Comparison of ENCODE assay signal across 7 cellular contexts in the genomic region with DNA sequence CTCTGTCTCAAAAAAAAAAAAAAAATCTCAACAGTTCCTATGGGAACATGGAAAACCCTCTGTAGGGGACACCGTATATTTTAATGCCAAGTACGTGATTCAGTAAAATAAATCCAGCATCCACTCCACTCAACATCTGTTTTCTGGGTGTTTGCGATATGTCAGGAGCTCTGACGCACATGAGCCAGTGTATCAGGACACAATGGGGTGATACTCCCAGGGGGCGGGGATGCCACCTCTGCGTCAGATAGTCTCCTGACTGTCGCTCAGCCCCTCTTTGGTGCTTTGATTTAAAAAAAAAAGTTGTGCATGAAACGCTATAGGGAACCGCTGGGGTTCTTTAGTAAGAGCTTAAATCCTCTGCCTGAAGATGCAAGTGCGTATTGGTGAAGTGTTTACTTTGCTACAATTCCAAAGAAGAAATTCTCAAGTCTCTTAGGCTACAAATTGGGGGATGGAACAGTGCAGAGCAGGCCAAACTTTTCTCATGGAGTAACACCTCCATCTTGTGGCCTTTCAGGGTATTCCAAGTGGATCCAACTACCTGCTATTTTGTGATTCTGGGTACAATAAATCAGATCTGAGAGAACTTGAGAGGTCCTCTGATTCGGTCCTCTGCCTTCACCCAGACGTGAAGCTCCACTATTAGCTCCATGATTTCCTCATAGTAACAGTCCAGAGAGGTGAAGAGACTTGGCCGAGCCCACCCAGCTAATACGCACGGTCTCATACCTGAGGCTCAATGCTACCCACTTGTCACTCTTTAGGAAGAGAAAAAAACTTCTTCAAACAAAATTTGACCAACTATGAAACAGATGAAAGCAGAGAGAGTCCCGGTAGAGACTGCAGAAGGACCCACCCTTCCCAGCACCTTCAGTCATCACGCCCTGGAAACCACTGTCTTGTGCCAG. TPM values are rescaled to one million over a fixed set of nuclear protein-coding genes. Genes with fewer than 3 reads are reported as not detected.
DNase-seq lines count a peak whose midpoint lies in the region; ATAC-seq, FAIRE-seq and TF ChIP-seq lines count a peak whose summit lies in the region.

No MANE protein-coding gene starts in this region.

- H3K18ac ChIP-seq in mesenchymal stem cell (ENCODE audit: low read depth in 1 of 2, low read length in 2 of 2) = no peak overlapping the region

- no peak overlapping the region for H4K8ac ChIP-seq in mesenchymal stem cell (ENCODE audit: low read length)

- H3K9me3 Mint-ChIP-seq in stimulated activated memory B cell treated with anti-CD40 and anti-IgM and Interleukin-4, amounts not matched to agents 10 μg/mL and 1 μg/mL and 100 μg/mL, for 72 hours = no peaks in the 10 kb centered on the region

- DNase-seq in EH (ENCODE audit: low read depth) (peak; percentile 82), HT-29 (ENCODE audit: low spot score) (peak; percentile 97), RCC 7860 (ENCODE audit: low spot score) (peak; percentile 66), dorsolateral prefrontal cortex (peak in 3 of 10 donors; percentile 43 to 72 (median 54)), mesenchymal stem cell (peak; percentile 83), GM19238 (ENCODE audit: insufficient read length, low spot score) (no peak)

- H3K79me1 ChIP-seq in mesenchymal stem cell (replicated peaks; ENCODE audit: low read length, poor library complexity, severe bottlenecking) = no peaks in the 10 kb centered on the region

- H3K4me3 Mint-ChIP-seq in stimulated activated memory B cell treated with anti-CD40 and anti-IgM and Interleukin-4, amounts not matched to agents 10 μg/mL and 1 μg/mL and 100 μg/mL, for 72 hours = no peak overlapping the region

- H3K4me1 ChIP-seq in mesenchymal stem cell (ENCODE audit: control insufficient read depth, insufficient read depth, low read depth, low read length) = peaks cover 17% of the 10 kb centered on the region

- no peak overlapping the region for H3K27ac Mint-ChIP-seq in stimulated activated memory B cell treated with anti-CD40 and anti-IgM and Interleukin-4, amounts not matched to agents 10 μg/mL and 1 μg/mL and 100 μg/mL, for 72 hours

- FAIRE-seq in RCC 7860 (lab: Jason Lieb, UNC) = peak; percentile 73

- peak; percentile 64 to 92 (median 84) for TF ChIP-seq CTCF in dorsolateral prefrontal cortex (IDR thresholded peaks at IDR 0.05 in 54 of 56, conservative IDR thresholded peaks at IDR 0.05 in 2 of 56; ENCODE audit: low read depth in 1 of 56, partially characterized antibody in 56 of 56)

- H3K36me3 ChIP-seq in mesenchymal stem cell (ENCODE audit: control insufficient read depth in 1 of 2, insufficient read depth in 2 of 2, low read depth in 1 of 2, low read length in 2 of 2) = peaks cover 0 to 4% of the 10 kb centered on the region in 2 experiments

- no peak overlapping the region for H2BK120ac ChIP-seq in mesenchymal stem cell (ENCODE audit: low read depth, low read length)

- peak overlapping the region; percentile 39 for H2BK5ac ChIP-seq in mesenchymal stem cell (ENCODE audit: low read depth, low read length, poor library complexity, severe bottlenecking)

- no peaks in the 10 kb centered on the region for H3K9me3 ChIP-seq in mesenchymal stem cell (ENCODE audit: control insufficient read depth, low read length)

- H4K91ac ChIP-seq in mesenchymal stem cell (ENCODE audit: low read length) = no peak overlapping the region

- H3K27me3 ChIP-seq in dorsolateral prefrontal cortex = no peaks in the 10 kb centered on the region
- H3K27me3 ChIP-seq in mesenchymal stem cell (ENCODE audit: control insufficient read depth in 1 of 2, insufficient read depth in 1 of 2, low read length in 2 of 2) = no peaks in the 10 kb centered on the region

- WGBS in mesenchymal stem cell = 65% methylated on average over 16 of the region's 17 CpGs

- no peak for ATAC-seq in stimulated activated memory B cell treated with anti-CD40 and anti-IgM and Interleukin-4, amounts not matched to agents 10 μg/mL and 1 μg/mL and 100 μg/mL, for 72 hours

- H3K27me3 Mint-ChIP-seq in stimulated activated memory B cell treated with anti-CD40 and anti-IgM and Interleukin-4, amounts not matched to agents 10 μg/mL and 1 μg/mL and 100 μg/mL, for 72 hours = peaks cover 54% of the 10 kb centered on the region

- H3K4ac ChIP-seq in mesenchymal stem cell (ENCODE audit: low read depth in 1 of 2, low read length in 2 of 2) = no peak overlapping the region

- intact Hi-C loops in dorsolateral prefrontal cortex (cut with DNase I) = loop anchor here (5.0 to 10.0 kb wide), 3 partner anchors 59 to 356 kb away; no protein-coding TSS in a partner anchor

- no peak overlapping the region for H3K14ac ChIP-seq in mesenchymal stem cell (ENCODE audit: low read length in 2 of 2)

- peak overlapping the region; percentile 98 for H2AK5ac ChIP-seq in mesenchymal stem cell (ENCODE audit: low read length, severe bottlenecking)

- H3K4me3 ChIP-seq in dorsolateral prefrontal cortex = peak overlapping the region in 30 of 59 donors; percentile 4 to 44 (median 28)
- no peak overlapping the region for H3K4me3 ChIP-seq in mesenchymal stem cell (ENCODE audit: insufficient read depth in 1 of 2, low read depth in 1 of 2, low read length in 2 of 2)

- H3K4me1 Mint-ChIP-seq in stimulated activated memory B cell treated with anti-CD40 and anti-IgM and Interleukin-4, amounts not matched to agents 10 μg/mL and 1 μg/mL and 100 μg/mL, for 72 hours = peaks cover 16% of the 10 kb centered on the region

- no peak overlapping the region for H2BK15ac ChIP-seq in mesenchymal stem cell (ENCODE audit: low read depth, poor library complexity, severe bottlenecking)

- no peak overlapping the region for H3K23ac ChIP-seq in mesenchymal stem cell (ENCODE audit: low read length in 2 of 2)

- H3K27ac ChIP-seq in dorsolateral prefrontal cortex = peak overlapping the region in 4 of 59 donors; percentile 2 to 48 (median 34)
- peak overlapping the region; percentile 17 for H3K27ac ChIP-seq in mesenchymal stem cell (ENCODE audit: low read length, poor library complexity, severe bottlenecking)

- H3K9ac ChIP-seq in mesenchymal stem cell (ENCODE audit: low read length) = no peak overlapping the region

- H3K36me3 Mint-ChIP-seq in stimulated activated memory B cell treated with anti-CD40 and anti-IgM and Interleukin-4, amounts not matched to agents 10 μg/mL and 1 μg/mL and 100 μg/mL, for 72 hours = no peaks in the 10 kb centered on the region

- no peak overlapping the region for H2AFZ ChIP-seq in mesenchymal stem cell (ENCODE audit: low read depth, low read length)

- peak overlapping the region; percentile 1 for H3K4me2 ChIP-seq in mesenchymal stem cell (ENCODE audit: low read length, poor library complexity, severe bottlenecking)

- H2BK12ac ChIP-seq in mesenchymal stem cell (ENCODE audit: low read length in 2 of 2) = no peak overlapping the region

RNA-seq across cellular contexts. Expression of a gene that starts 9.3 kb away (rescaled TPM):
- 0.13 and 0.46 TPM in 2 replicates for total RNA-seq in HT-29 (2014; rRNA removed; shearing (Covaris generic))
- total RNA-seq in dorsolateral prefrontal cortex = 1 to 10 TPM in 1 of 120 experiments, under 1 TPM in 8, not detected in 111; 0.23 to 1.8 (median 0.30) TPM
- polyA plus RNA-seq in mesenchymal stem cell (2013, experiment 1 of 2) = 0.11 TPM
- polyA plus RNA-seq in mesenchymal stem cell (2013, experiment 2 of 2) = 0.05 TPM

Comparison
In these comparisons a context has a peak if more than half of its experiments do, and no peak if none do; other contexts are left out.
1. H3K4me3 ChIP-seq: peak in dorsolateral prefrontal cortex (30 of 59); none in mesenchymal stem cell (0 of 2).